Comparison of ENCODE assay signal across 11 cellular contexts in genomic region chr2:48249093-48249492, GRCh38.
A peak's percentile ranks its signal among the peaks of the same experiment; 100 is the strongest.
DNase-seq lines count a peak whose midpoint lies in the region; ATAC-seq and TF ChIP-seq lines count a peak whose summit lies in the region.
"Had no signal": no experiment of that assay in that cellular context is flagged by ENCODE, and none has a peak within 500 bp of the region (broad histone marks: within the 10 kb centered on the region; RNA-seq: fewer than 3 reads in every experiment).

No MANE protein-coding gene starts in this region.

- H3K4me1 ChIP-seq in SJCRH30, result peaks cover 27% of the 10 kb centered on the region
- peaks cover 11 to 30% (median 19%) of the 10 kb centered on the region in 3 donors for H3K4me1 ChIP-seq in gastroesophageal sphincter

- H3K27me3 Mint-ChIP-seq in stimulated activated naive B cell treated with anti-CD40 and anti-IgM and Interleukin-4, amounts not matched to agents 10 μg/mL and 1 μg/mL and 100 μg/mL, for 72 hours, result no peaks in the 10 kb centered on the region
- H3K27me3 Mint-ChIP-seq: IgD-negative memory B cell had no signal

- TF ChIP-seq CTCF in gastroesophageal sphincter (IDR thresholded peaks at IDR 0.05), result no peak

- no peaks in the 10 kb centered on the region for H3K36me3 ChIP-seq in SJCRH30
- H3K36me3 ChIP-seq in gastroesophageal sphincter, result no peaks in the 10 kb centered on the region

- H3K4me1 Mint-ChIP-seq in stimulated activated naive B cell treated with anti-CD40 and anti-IgM and Interleukin-4, amounts not matched to agents 10 μg/mL and 1 μg/mL and 100 μg/mL, for 72 hours, result peaks cover 6 to 14% of the 10 kb centered on the region in 2 donors

- peak; percentile 33 for DNase-seq in H4 (ENCODE audit: low spot score)
- peak; percentile 7 to 55 for DNase-seq in SJCRH30
- DNase-seq in skeletal muscle cell (ENCODE audit: low read depth), result peak; percentile 23
- no peak for DNase-seq in nucleus accumbens (lab: John Stamatoyannopoulos, UW)
- no peak for DNase-seq in stimulated activated naive B cell treated with anti-CD40 and anti-IgM and Interleukin-4, amounts not matched to agents 10 μg/mL and 1 μg/mL and 100 μg/mL, for 72 hours
- DNase-seq in NCI-H2029 treated with DMSO at 0.1 percent for 48 hours (lab: John Stamatoyannopoulos, UW), result no peak

- no peak for TF ChIP-seq POLR2A in gastroesophageal sphincter (IDR thresholded peaks at IDR 0.05)

- no peak overlapping the region for H3K27ac Mint-ChIP-seq in stimulated activated naive B cell treated with anti-CD40 and anti-IgM and Interleukin-4, amounts not matched to agents 10 μg/mL and 1 μg/mL and 100 μg/mL, for 72 hours
- H3K27ac Mint-ChIP-seq: activated naive CD4-positive, alpha-beta T cell treated with anti-CD3 and anti-CD28 coated beads for 36 hours; IgD-negative memory B cell; T-helper 1 cell treated with Interleukin-12 subunit alpha and Interleukin-12 subunit beta and Interleukin-4 antibody, amounts not matched to agents 30 μg/mL and 1 μg/mL, for 36 hours had no signal

- no peak for ATAC-seq in gastroesophageal sphincter
- ATAC-seq in activated CD4-positive, CD25-positive, alpha-beta regulatory T cell treated with anti-CD3 and anti-CD28 coated beads, Interleukin-2, amount 50 U/mL, for 24 hours, result no peak
- no peak for ATAC-seq in stimulated activated naive B cell treated with anti-CD40 and anti-IgM and Interleukin-4, amounts not matched to agents 10 μg/mL and 1 μg/mL and 100 μg/mL, for 72 hours (replicated peaks)

- no peaks in the 10 kb centered on the region for H3K9me3 ChIP-seq in SJCRH30 (replicated peaks)
- H3K9me3 ChIP-seq in gastroesophageal sphincter, result no peaks in the 10 kb centered on the region

- no peaks in the 10 kb centered on the region for H3K36me3 Mint-ChIP-seq in stimulated activated naive B cell treated with anti-CD40 and anti-IgM and Interleukin-4, amounts not matched to agents 10 μg/mL and 1 μg/mL and 100 μg/mL, for 72 hours

- peaks cover 0 to 2% of the 10 kb centered on the region in 2 donors for H3K9me3 Mint-ChIP-seq in stimulated activated naive B cell treated with anti-CD40 and anti-IgM and Interleukin-4, amounts not matched to agents 10 μg/mL and 1 μg/mL and 100 μg/mL, for 72 hours
- H3K9me3 Mint-ChIP-seq: activated naive CD4-positive, alpha-beta T cell treated with anti-CD3 and anti-CD28 coated beads for 36 hours; T-helper 1 cell treated with Interleukin-12 subunit alpha and Interleukin-12 subunit beta and Interleukin-4 antibody, amounts not matched to agents 30 μg/mL and 1 μg/mL, for 36 hours had no signal

- H3K4me3 ChIP-seq in SJCRH30, result peak overlapping the region; percentile 13
- no peak overlapping the region for H3K4me3 ChIP-seq in gastroesophageal sphincter
- no peak overlapping the region for H3K4me3 ChIP-seq in skeletal muscle cell (ENCODE audit: low read depth, low read length)

- H3K27me3 ChIP-seq in SJCRH30, result no peaks in the 10 kb centered on the region
- no peaks in the 10 kb centered on the region for H3K27me3 ChIP-seq in gastroesophageal sphincter

- TF ChIP-seq EP300 in gastroesophageal sphincter (IDR thresholded peaks at IDR 0.05), result no peak

- H3K4me3 Mint-ChIP-seq in stimulated activated naive B cell treated with anti-CD40 and anti-IgM and Interleukin-4, amounts not matched to agents 10 μg/mL and 1 μg/mL and 100 μg/mL, for 72 hours, result no peak overlapping the region
- H3K4me3 Mint-ChIP-seq: activated naive CD4-positive, alpha-beta T cell treated with anti-CD3 and anti-CD28 coated beads for 36 hours; IgD-negative memory B cell; T-helper 1 cell treated with Interleukin-12 subunit alpha and Interleukin-12 subunit beta and Interleukin-4 antibody, amounts not matched to agents 30 μg/mL and 1 μg/mL, for 36 hours had no signal

- H3K27ac ChIP-seq in SJCRH30, result peak overlapping the region; percentile 94
- peak overlapping the region; percentile 64 to 67 (median 64) for H3K27ac ChIP-seq in gastroesophageal sphincter

- 0% methylated on average over 2 of the region's 2 CpGs for WGBS in gastroesophageal sphincter (ENCODE audit: low coverage in 1 of 2), 2 donors

Comparison
In these comparisons a context has a peak if more than half of its experiments do, and no peak if none do; other contexts are left out.
1. DNase-seq: peak in H4 (single experiment), SJCRH30 (2 of 2) and skeletal muscle cell (single experiment); none in nucleus accumbens (0 of 56), stimulated activated naive B cell treated with anti-CD40 and anti-IgM and Interleukin-4, amounts not matched to agents 10 μg/mL and 1 μg/mL and 100 μg/mL, for 72 hours (single experiment) and NCI-H2029 treated with DMSO at 0.1 percent for 48 hours (single experiment).